ENCODE assay signal across 16 cellular contexts in the genomic region with DNA sequence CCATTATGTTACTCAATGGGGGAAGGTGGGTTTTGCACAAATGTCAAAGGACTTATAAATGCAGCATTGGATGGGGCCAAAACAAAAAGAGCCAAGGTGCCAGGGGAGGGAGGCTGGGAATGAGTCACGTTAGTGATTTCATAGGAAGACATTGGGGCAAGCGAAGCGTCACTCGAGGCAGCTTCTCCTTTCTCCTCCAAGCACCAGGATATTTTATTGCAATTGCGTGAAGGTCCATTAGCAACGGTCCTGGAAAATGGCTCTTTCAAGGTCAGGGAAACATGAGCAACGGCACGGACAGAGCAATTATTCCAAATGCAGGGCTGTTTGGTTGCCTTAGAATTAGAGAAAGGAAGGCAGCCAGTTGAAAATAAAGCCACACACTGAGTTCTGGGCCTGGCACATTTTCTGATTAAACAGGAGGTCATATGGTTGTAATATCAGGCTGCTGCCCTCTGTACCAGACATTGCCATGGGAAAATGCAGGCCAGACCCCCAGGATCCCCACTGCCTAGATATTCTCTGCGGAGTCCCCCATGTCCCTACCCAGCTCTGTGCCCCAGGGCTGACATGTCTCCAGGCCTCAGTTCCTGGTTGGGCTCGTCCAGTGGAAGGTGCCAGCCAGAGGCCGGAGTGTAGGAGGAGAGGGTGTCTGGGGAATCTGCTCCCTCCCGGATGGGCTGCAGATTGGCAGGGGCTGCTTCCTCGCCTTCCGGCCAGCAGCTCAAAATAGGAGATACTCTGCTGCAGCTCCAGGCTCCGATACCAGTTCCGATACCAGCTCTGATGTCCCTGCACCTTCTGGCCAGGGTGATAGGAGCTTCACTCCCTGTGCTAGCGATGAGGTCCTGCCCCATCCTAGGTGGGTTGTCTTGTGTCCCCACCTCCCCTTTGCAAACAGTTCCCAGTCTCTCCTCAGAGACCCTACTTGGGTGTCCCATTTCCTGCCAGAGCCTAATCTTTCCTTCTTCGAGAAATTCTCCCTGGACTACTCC.
DNase-seq lines count a peak whose midpoint lies in the region; ATAC-seq and TF ChIP-seq lines count a peak whose summit lies in the region.
"Had no signal": no experiment of that assay in that cellular context is flagged by ENCODE, and none has a peak within 500 bp of the region (broad histone marks: within the 10 kb centered on the region; RNA-seq: fewer than 3 reads in every experiment).

No MANE protein-coding gene starts in this region.

- H3K4me3 ChIP-seq in adrenal gland = no peak overlapping the region
- H3K4me3 ChIP-seq: SK-N-MC, tibial nerve had no signal

- H3K9me3 Mint-ChIP-seq in nephron progenitor cell = peaks cover 4% of the 10 kb centered on the region
- no peaks in the 10 kb centered on the region for H3K9me3 Mint-ChIP-seq in activated naive CD4-positive, alpha-beta T cell treated with anti-CD3 and anti-CD28 coated beads, Interleukin-2, amount 10 ng/mL, durations not matched to agents 7 days and 5 days
- H3K9me3 Mint-ChIP-seq: central memory CD8-positive, alpha-beta T cell had no signal

- intact Hi-C loops in adrenal gland (cut with DNase I) (no loop called here), cardiac septum (cut with DNase I) (no loop called here)

- H3K36me3 ChIP-seq in adrenal gland (replicated peaks in 1 of 2) = no peaks in the 10 kb centered on the region
- H3K36me3 ChIP-seq: tibial nerve had no signal

- peak overlapping the region; percentile 34 for H3K27ac Mint-ChIP-seq in nephron progenitor cell
- no peak overlapping the region for H3K27ac Mint-ChIP-seq in activated naive CD4-positive, alpha-beta T cell treated with anti-CD3 and anti-CD28 coated beads, Interleukin-2, amount 10 ng/mL, durations not matched to agents 7 days and 5 days
- H3K27ac Mint-ChIP-seq: stimulated activated memory B cell treated with anti-CD40 and anti-IgM and Interleukin-4, amounts not matched to agents 10 μg/mL and 1 μg/mL and 100 μg/mL, for 72 hours had no signal

- TF ChIP-seq POLR2A in adrenal gland (IDR thresholded peaks at IDR 0.05) = no peak

- peaks cover 59% of the 10 kb centered on the region for H3K4me1 Mint-ChIP-seq in nephron progenitor cell
- H3K4me1 Mint-ChIP-seq in activated naive CD4-positive, alpha-beta T cell treated with anti-CD3 and anti-CD28 coated beads, Interleukin-2, amount 10 ng/mL, durations not matched to agents 7 days and 5 days = no peaks in the 10 kb centered on the region
- H3K4me1 Mint-ChIP-seq: CD14-positive monocyte; central memory CD8-positive, alpha-beta T cell; stimulated activated memory B cell treated with anti-CD40 and anti-IgM and Interleukin-4, amounts not matched to agents 10 μg/mL and 1 μg/mL and 100 μg/mL, for 72 hours had no signal

- peaks cover 6 to 23% of the 10 kb centered on the region in 2 donors for H3K4me1 ChIP-seq in adrenal gland (replicated peaks in 1 of 2)

- TF ChIP-seq CTCF in adrenal gland (IDR thresholded peaks at IDR 0.05) (no peak), nephron progenitor cell (IDR thresholded peaks at IDR 0.05) (no peak)

- DNase-seq in AG08395 (ENCODE audit: low spot score) (peak; percentile 38), adrenal gland (peak; percentile 31 to 72 (median 56)), cardiac septum (ENCODE audit: low spot score) (peak; percentile 78), nephron progenitor cell (no peak), COLO668 (lab: John Stamatoyannopoulos, UW; ENCODE audit: unreplicated experiment) (no peak)
- DNase-seq in stimulated activated CD4-positive, alpha-beta T cell treated with anti-CD3 and anti-CD28 coated beads, Interleukin-4, amount 100 ng/mL, for 1 hour = no peak
- DNase-seq in activated naive CD4-positive, alpha-beta T cell treated with anti-CD3 and anti-CD28 coated beads, Interleukin-2, amount 10 ng/mL, durations not matched to agents 7 days and 5 days = no peak
- DNase-seq: activated gamma-delta T cell, NCI-H1436, NCI-H2171 treated with DMSO at 0.1 percent for 48 hours had no signal

- no peaks in the 10 kb centered on the region for H3K27me3 Mint-ChIP-seq in nephron progenitor cell (ENCODE audit: low read depth, poor library complexity)
- peaks cover 27% of the 10 kb centered on the region for H3K27me3 Mint-ChIP-seq in activated naive CD4-positive, alpha-beta T cell treated with anti-CD3 and anti-CD28 coated beads, Interleukin-2, amount 10 ng/mL, durations not matched to agents 7 days and 5 days

- no peaks in the 10 kb centered on the region for H3K27me3 ChIP-seq in adrenal gland
- H3K27me3 ChIP-seq: tibial nerve had no signal

- peak overlapping the region in 3 of 5 donors; percentile 47 to 64 (median 58) for H3K27ac ChIP-seq in adrenal gland
- H3K27ac ChIP-seq: SK-N-MC, tibial nerve had no signal

- no peaks in the 10 kb centered on the region for H3K36me3 Mint-ChIP-seq in nephron progenitor cell (ENCODE audit: low read depth)
- no peaks in the 10 kb centered on the region for H3K36me3 Mint-ChIP-seq in activated naive CD4-positive, alpha-beta T cell treated with anti-CD3 and anti-CD28 coated beads, Interleukin-2, amount 10 ng/mL, durations not matched to agents 7 days and 5 days
- H3K36me3 Mint-ChIP-seq: CD14-positive monocyte; stimulated activated memory B cell treated with anti-CD40 and anti-IgM and Interleukin-4, amounts not matched to agents 10 μg/mL and 1 μg/mL and 100 μg/mL, for 72 hours had no signal

- no peak for ATAC-seq in GM19035 (IDR thresholded peaks at IDR 0.05; ENCODE audit: unreplicated experiment)
- ATAC-seq: stimulated activated memory B cell treated with anti-CD40 and anti-IgM and Interleukin-4, amounts not matched to agents 10 μg/mL and 1 μg/mL and 100 μg/mL, for 72 hours had no signal

- no peaks in the 10 kb centered on the region for H3K9me3 ChIP-seq in adrenal gland (replicated peaks in 1 of 3)
- H3K9me3 ChIP-seq: tibial nerve had no signal

- CTCF ChIA-PET in activated naive CD4-positive, alpha-beta T cell treated with anti-CD3 and anti-CD28 coated beads, Interleukin-2, amount 10 ng/mL, durations not matched to agents 7 days and 5 days (lab: Charles Lee) = no interaction called here

- H3K4me3 Mint-ChIP-seq in nephron progenitor cell = peak overlapping the region; percentile 44
- H3K4me3 Mint-ChIP-seq in activated naive CD4-positive, alpha-beta T cell treated with anti-CD3 and anti-CD28 coated beads, Interleukin-2, amount 10 ng/mL, durations not matched to agents 7 days and 5 days = no peak overlapping the region
- H3K4me3 Mint-ChIP-seq: CD14-positive monocyte; central memory CD8-positive, alpha-beta T cell; stimulated activated memory B cell treated with anti-CD40 and anti-IgM and Interleukin-4, amounts not matched to agents 10 μg/mL and 1 μg/mL and 100 μg/mL, for 72 hours had no signal

- WGBS in adrenal gland, 4 donors = 63 to 75% (median 68%) methylated on average over 17 to 18 of the region's 18 CpGs

Comparison
In these comparisons a context has a peak if more than half of its experiments do, and no peak if none do; other contexts are left out.
1. DNase-seq: peak in AG08395 (single experiment), adrenal gland (7 of 7) and cardiac septum (single experiment); none in nephron progenitor cell (single experiment), stimulated activated CD4-positive, alpha-beta T cell treated with anti-CD3 and anti-CD28 coated beads, Interleukin-4, amount 100 ng/mL, for 1 hour (single experiment), activated naive CD4-positive, alpha-beta T cell treated with anti-CD3 and anti-CD28 coated beads, Interleukin-2, amount 10 ng/mL, durations not matched to agents 7 days and 5 days (single experiment) and COLO668 (single experiment).